In the genomic region with DNA sequence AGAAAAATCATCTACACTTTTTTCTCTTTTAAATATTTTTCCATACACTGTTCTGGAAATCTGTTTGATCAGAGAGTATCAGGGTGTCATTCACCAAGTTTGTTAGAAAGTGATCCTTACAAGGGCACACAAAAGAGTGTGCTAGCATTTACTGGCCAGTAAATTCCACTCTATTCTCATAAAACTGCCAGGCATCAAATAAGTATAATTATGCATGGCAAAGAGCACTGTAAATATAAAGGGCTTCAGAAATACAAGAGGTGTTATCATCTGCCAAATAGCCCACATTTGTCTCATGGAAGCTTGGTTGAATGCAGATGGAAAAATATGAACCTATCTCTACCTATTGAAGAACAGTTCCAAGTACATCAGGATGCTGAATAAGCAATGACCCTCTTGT, we compare ENCODE assay signal across 28 cellular contexts.
"Had no signal": no experiment of that assay in that cellular context is flagged by ENCODE, and none has a peak within 500 bp of the region (broad histone marks: within the 10 kb centered on the region; RNA-seq: fewer than 3 reads in every experiment).

No MANE protein-coding gene starts in this region.

- DNase-seq: activated CD4-positive, alpha-beta memory T cell treated with anti-CD3 and anti-CD28 coated beads, Interleukin-2, amount 10 ng/mL, durations not matched to agents 7 days and 5 days; activated CD4-positive, alpha-beta T cell treated with anti-CD3 and anti-CD28 coated beads for 1 hour; activated CD4-positive, alpha-beta T cell treated with anti-CD3 and anti-CD28 coated beads, Interleukin-2, amount 10 ng/mL, durations not matched to agents 7 days and 5 days; activated CD8-positive, alpha-beta memory T cell treated with anti-CD3 and anti-CD28 coated beads, Interleukin-2, amount 50 U/mL, for 48 hours; activated gamma-delta T cell treated with Interleukin-2 at 50 U/mL for 16 hours; activated naive CD4-positive, alpha-beta T cell treated with anti-CD3 and anti-CD28 coated beads, Interleukin-2, amount 50 U/mL, for 16 hours; activated T-cell treated with anti-CD3 and anti-CD28 coated beads, Interleukin-2, amount 50 U/mL, for 24 hours; amniotic stem cell; caudate nucleus; cortex of kidney; effector memory CD8-positive, alpha-beta T cell; erythroblast; head of caudate nucleus; hippocampal formation; kidney; left colon; naive B cell; ovary; retina; stimulated activated CD4-positive, alpha-beta T cell treated with anti-CD3 and anti-CD28 coated beads, Interleukin-4, amount 100 ng/mL, for 24 hours; trophoblast cell had no signal

- ATAC-seq: effector memory CD8-positive, alpha-beta T cell; gastroesophageal sphincter; left colon; sciatic nerve; stimulated activated effector memory CD8-positive, alpha-beta T cell treated with anti-CD3 and anti-CD28 coated beads, Interleukin-12 subunit alpha, Interleukin-12 subunit beta, amount 100 ng/mL, for 72 hours; WTC11 had no signal

- H3K27ac ChIP-seq: gastroesophageal sphincter, ovary, prostate gland, skin epidermis, thoracic aorta had no signal

- H3K4me1 ChIP-seq: prostate gland had no signal

- H3K36me3 ChIP-seq: gastroesophageal sphincter, ovary, prostate gland, thoracic aorta had no signal

- H3K4me3 ChIP-seq: gastroesophageal sphincter, ovary, prostate gland, skin epidermis, thoracic aorta had no signal

- H3K9me3 ChIP-seq: gastroesophageal sphincter, ovary, prostate gland, thoracic aorta had no signal
